32 cellular contexts compared by ENCODE assay signal in genomic region chr1:175768610-175769009, GRCh38. TPM values are rescaled to one million over a fixed set of nuclear protein-coding genes. Genes with fewer than 3 reads are reported as not detected.
DNase-seq lines count a peak whose midpoint lies in the region; ATAC-seq, FAIRE-seq and TF ChIP-seq lines count a peak whose summit lies in the region.
"Had no signal": no experiment of that assay in that cellular context is flagged by ENCODE, and none has a peak within 500 bp of the region (broad histone marks: within the 10 kb centered on the region; RNA-seq: fewer than 3 reads in every experiment).

No MANE protein-coding gene starts in this region.

- H3K4me1 ChIP-seq in HepG2 (ENCODE audit: insufficient read depth, low read length), result no peaks in the 10 kb centered on the region
- no peaks in the 10 kb centered on the region for H3K4me1 ChIP-seq in right lobe of liver
- H3K4me1 ChIP-seq in K562 (replicated peaks in 1 of 2; ENCODE audit: control insufficient read depth in 2 of 2, insufficient read depth in 2 of 2, low read length in 2 of 2), result no peaks in the 10 kb centered on the region
- H3K4me1 ChIP-seq: BE2C had no signal

- no peak for TF ChIP-seq CTCF in HepG2 (CRISPR knock-in tag; IDR thresholded peaks at IDR 0.05)
- no peak for TF ChIP-seq CTCF in right lobe of liver (IDR thresholded peaks at IDR 0.05)
- TF ChIP-seq CTCF in K562 (IDR thresholded peaks at IDR 0.05 in 2 of 3, conservative IDR thresholded peaks at IDR 0.05 in 1 of 3; ENCODE audit: insufficient read depth in 2 of 3, low read depth in 1 of 3, low read length in 3 of 3), result no peak

- H3K4me2 ChIP-seq in HepG2 (ENCODE audit: low read depth, low read length) (no peak overlapping the region), K562 (ENCODE audit: insufficient read depth, low read length) (no peak overlapping the region)
- H3K4me2 ChIP-seq: BLaER1 had no signal

- H3K9ac ChIP-seq in HepG2 (ENCODE audit: insufficient read depth, low read depth, low read length) (no peak overlapping the region), K562 (ENCODE audit: insufficient read depth in 1 of 2, low read depth in 2 of 2, low read length in 2 of 2) (no peak overlapping the region)
- H3K9ac ChIP-seq: BLaER1 had no signal

- ATAC-seq in HepG2 (no peak), right lobe of liver (no peak), K562 (no peak; the same call in 2 of the 3 replicates), HG03342 (IDR thresholded peaks at IDR 0.05; ENCODE audit: unreplicated experiment) (no peak), HG02798 (IDR thresholded peaks at IDR 0.05; ENCODE audit: poor library complexity, unreplicated experiment) (no peak)
- ATAC-seq: GM12878 had no signal

- H3K4me3 ChIP-seq in HepG2 (replicated peaks in 1 of 3; ENCODE audit: insufficient read depth in 1 of 3, low read depth in 2 of 3, low read length in 3 of 3), result no peak overlapping the region
- H3K4me3 ChIP-seq in right lobe of liver, result no peak overlapping the region
- no peak overlapping the region for H3K4me3 ChIP-seq in K562
- H3K4me3 ChIP-seq: BLaER1, GM12878 had no signal

- no TSS peak for BruUV-seq in HepG2 (replicated peaks; lab: Mats Ljungman, UMichigan)
- no TSS peak for BruUV-seq in K562 (replicated peaks; lab: Mats Ljungman, UMichigan)

- no peaks in the 10 kb centered on the region for H3K36me3 ChIP-seq in HepG2 (replicated peaks in 1 of 2; ENCODE audit: control insufficient read depth in 1 of 2, insufficient read depth in 2 of 2, low read length in 2 of 2)
- no peaks in the 10 kb centered on the region for H3K36me3 ChIP-seq in right lobe of liver
- H3K36me3 ChIP-seq in K562 (ENCODE audit: control insufficient read depth, insufficient read depth, low read length), result no peaks in the 10 kb centered on the region
- H3K36me3 ChIP-seq: BE2C, BLaER1 had no signal

- H3K27me3 ChIP-seq in HepG2 (ENCODE audit: control insufficient read depth in 1 of 2, insufficient read depth in 2 of 2, low read length in 2 of 2) (no peaks in the 10 kb centered on the region; a peak in 1 of 5 replicates), right lobe of liver (no peaks in the 10 kb centered on the region), K562 (ENCODE audit: control insufficient read depth in 2 of 2, insufficient read depth in 2 of 2, low read length in 2 of 2) (peaks cover 0 to 14% of the 10 kb centered on the region in 2 experiments; a peak in 1 of 5 replicates)
- H3K27me3 ChIP-seq: BE2C, BLaER1 had no signal

- TF ChIP-seq EP300 in HepG2 (IDR thresholded peaks at IDR 0.05; ENCODE audit: low read depth in 2 of 2, low read length in 2 of 2) (no peak), HepG2 (CRISPR knock-in tag; IDR thresholded peaks at IDR 0.05; ENCODE audit: borderline replicate concordance) (no peak), K562 (IDR thresholded peaks at IDR 0.05; ENCODE audit: low read length) (no peak)

- H3K9me1 ChIP-seq in K562 (ENCODE audit: control insufficient read depth, insufficient read depth, low read length), result no peaks in the 10 kb centered on the region

- DNase-seq in NCI-H748 (lab: John Stamatoyannopoulos, UW; ENCODE audit: unreplicated experiment), result peak; percentile 2
- DNase-seq in NCI-H748 treated with DMSO at 0.1 percent for 48 hours (lab: John Stamatoyannopoulos, UW), result no peak
- DNase-seq in HepG2 (ENCODE audit: low spot score), result no peak
- DNase-seq in right lobe of liver, result no peak
- no peak for DNase-seq in K562 (ENCODE audit: extremely low read depth in 1 of 4, low spot score in 3 of 4)
- DNase-seq: ACHN; BE2C; C1 segment of cervical spinal cord; CD4-positive, alpha-beta memory T cell; CD4-positive, CD25-positive, alpha-beta regulatory T cell; CD8-positive, alpha-beta memory T cell; COR-L47; DMS 273 treated with DMSO at 0.1 percent for 48 hours; DMS153; DMS53; DMS79; DND-41; EL; GDM1 had no signal

- 7% methylated on average over 2 of the region's 8 CpGs for WGBS in HepG2 (ENCODE audit: low lambda C conversion rate)
- WGBS in right lobe of liver (ENCODE audit: insufficient coverage, low coverage, low lambda C conversion rate, missing lambda C conversion rate), result 43% methylated on average over 4 of the region's 8 CpGs
- 0% methylated on average over 8 of the region's 8 CpGs for WGBS in K562 (ENCODE audit: insufficient coverage, low coverage, missing lambda C conversion rate)

- no peak overlapping the region for H2AFZ ChIP-seq in HepG2 (ENCODE audit: low read length)
- H2AFZ ChIP-seq in K562 (ENCODE audit: low read depth, low read length), result no peak overlapping the region

- H3K79me2 ChIP-seq in HepG2 (ENCODE audit: insufficient read depth, low read length), result no peaks in the 10 kb centered on the region
- no peaks in the 10 kb centered on the region for H3K79me2 ChIP-seq in K562 (ENCODE audit: control insufficient read depth, insufficient read depth, low read length)

- no peak for FAIRE-seq in HepG2 (lab: Jason Lieb, UNC)
- no peak for FAIRE-seq in K562 (lab: Jason Lieb, UNC)
- FAIRE-seq: GM12878, GM12892, GM18507 had no signal

- H4K20me1 ChIP-seq in HepG2 (ENCODE audit: insufficient read depth, low read length) (no peaks in the 10 kb centered on the region), K562 (replicated peaks; ENCODE audit: control insufficient read depth, insufficient read depth, low read length) (no peaks in the 10 kb centered on the region)
- H4K20me1 ChIP-seq: BLaER1 had no signal

- CTCF ChIA-PET in HepG2 (lab: Yijun Ruan, JAX; ENCODE audit: low intra/inter-chr PET ratio, low total read pairs) (no interaction called here), K562 (lab: Yijun Ruan, JAX; ENCODE audit: low intra/inter-chr PET ratio) (no interaction called here)

- no peak for TF ChIP-seq POLR2A in HepG2 (IDR thresholded peaks at IDR 0.05; ENCODE audit: insufficient read depth in 1 of 2, low read depth in 2 of 2, low read length in 2 of 2)
- TF ChIP-seq POLR2A in right lobe of liver (IDR thresholded peaks at IDR 0.05), result no peak
- no peak for TF ChIP-seq POLR2A in K562 (conservative IDR thresholded peaks at IDR 0.05)

- H3K9me3 ChIP-seq in HepG2 (ENCODE audit: low read length) (no peaks in the 10 kb centered on the region), right lobe of liver (no peaks in the 10 kb centered on the region), K562 (replicated peaks; ENCODE audit: control insufficient read depth, insufficient read depth, low read depth, low read length) (no peaks in the 10 kb centered on the region)
- H3K9me3 ChIP-seq: BE2C, BLaER1 had no signal

- POLR2A ChIA-PET in HepG2 (lab: Yijun Ruan, JAX), result no interaction called here
- POLR2A ChIA-PET in K562 (lab: Yijun Ruan, JAX), result interaction anchor here (0.6 to 1.4 kb wide), 3 partner anchors 12 to 121 kb away, joined by 3 to 5 read pairs (median 4); no protein-coding TSS in a partner anchor

- H3K27ac ChIP-seq in HepG2 (ENCODE audit: extremely low read length, insufficient read depth, low read length) (no peak overlapping the region), right lobe of liver (no peak overlapping the region), K562 (ENCODE audit: extremely low read depth, low read depth, low read length) (no peak overlapping the region)
- H3K27ac ChIP-seq: 22Rv1, BLaER1 had no signal

- in situ Hi-C loops in HepG2 (cut with HindIII; ENCODE audit: extremely low pct_ligation_motif_present, low pct_unique_long_range_greater_than_20kb), result no loop called here
- in situ Hi-C loops in K562 (cut with MboI), result no loop called here

- no peak for TF ChIP-seq RAD21 in HepG2 (CRISPR knock-in tag; IDR thresholded peaks at IDR 0.05)
- TF ChIP-seq RAD21 in K562 (CRISPR knock-in tag; conservative IDR thresholded peaks at IDR 0.05 in 1 of 2, IDR thresholded peaks at IDR 0.05 in 1 of 2), result no peak

- intact Hi-C loops in HepG2 (cut with micrococcal nuclease; ENCODE audit: unreplicated experiment) (no loop called here), right lobe of liver (cut with DNase I) (no loop called here), K562 (cut with micrococcal nuclease) (no loop called here)

RNA-seq across cellular contexts. Expression of gene TNR, which starts 25.2 kb away (rescaled TPM):
- not detected in 2 replicates for total RNA-seq in HepG2 (2016; rRNA removed; fragmentation: Illumina TruSeq; extraction: Trizol)
- not detected in 2 replicates for total RNA-seq in HepG2 (2016; cell fraction: cytosol; rRNA removed; fragmentation: Illumina TruSeq; extraction: Trizol; ENCODE audit: low read depth)
- not detected in 2 replicates for total RNA-seq in HepG2 (2016; cell fraction: insoluble cytoplasmic fraction; rRNA removed; fragmentation: Illumina TruSeq; extraction: Trizol)
- not detected in 2 replicates for total RNA-seq in HepG2 (2016; cell fraction: membrane; rRNA removed; fragmentation: Illumina TruSeq; extraction: Trizol)
- not detected in 2 replicates for total RNA-seq in HepG2 (2016; cell fraction: nucleus; rRNA removed; fragmentation: Illumina TruSeq; extraction: Trizol)
- not detected in 2 replicates for polyA plus RNA-seq in HepG2 (2011; rRNA removed)
- not detected in 2 replicates for polyA plus RNA-seq in HepG2 (2011; cell fraction: cytosol; rRNA removed)
- not detected in 2 replicates for polyA plus RNA-seq in HepG2 (2011; cell fraction: nucleus; rRNA removed)
- not detected in 2 replicates for polyA plus RNA-seq in HepG2 (2012)
- not detected in 2 replicates for polyA plus RNA-seq in HepG2 (2016; cell fraction: cytosol; fragmentation: Illumina TruSeq; extraction: Trizol; ENCODE audit: low read depth)
- not detected in 2 replicates for polyA plus RNA-seq in HepG2 (2016; cell fraction: insoluble cytoplasmic fraction; fragmentation: Illumina TruSeq; extraction: Trizol; ENCODE audit: low read depth)
- polyA plus RNA-seq in HepG2 (2016; cell fraction: membrane; fragmentation: Illumina TruSeq; extraction: Trizol; ENCODE audit: low read depth), result not detected in 2 replicates
- polyA plus RNA-seq in HepG2 (2016; cell fraction: nucleus; fragmentation: Illumina TruSeq; extraction: Trizol; ENCODE audit: insufficient read depth, low read depth), result not detected in 2 replicates
- not detected in 2 replicates for polyA minus RNA-seq in HepG2 (2011; rRNA and poly(A)+ RNA removed; ENCODE audit: low replicate concordance)
- not detected in 2 replicates for polyA minus RNA-seq in HepG2 (2011; cell fraction: cytosol; rRNA and poly(A)+ RNA removed)
- polyA minus RNA-seq in HepG2 (2011; cell fraction: nucleus; rRNA and poly(A)+ RNA removed), result not detected in 2 replicates
- under 1 TPM in 3 of 6 experiments, not detected in 3; 0.05 to 0.16 (median 0.07) TPM for total RNA-seq in right lobe of liver
- total RNA-seq in K562 (2011; cell fraction: chromatin; rRNA removed; ENCODE audit: low replicate concordance), result not detected in 2 replicates
- not detected in 2 replicates for total RNA-seq in K562 (2011; cell fraction: nucleolus; rRNA removed)
- not detected in 2 replicates for total RNA-seq in K562 (2011; cell fraction: nucleoplasm; rRNA removed)
- not detected in 2 replicates for total RNA-seq in K562 (2014; rRNA removed)
- not detected in 2 replicates for total RNA-seq in K562 (2014; rRNA removed; fragmentation: Illumina TruSeq; extraction: Trizol)
- total RNA-seq in K562 (2015; rRNA removed; fragmentation: Illumina TruSeq; extraction: Trizol), result not detected in 2 replicates
- not detected in 2 replicates for total RNA-seq in K562 (2021)
- not detected in 2 replicates for polyA plus RNA-seq in K562 (2011; rRNA removed)
- not detected in 2 replicates for polyA plus RNA-seq in K562 (2011; cell fraction: cytosol; rRNA removed)
- polyA plus RNA-seq in K562 (2011; cell fraction: nucleus; rRNA removed), result not detected in 2 replicates
- polyA plus RNA-seq in K562 (2012), result not detected in 2 replicates
- not detected in 2 replicates for polyA plus RNA-seq in K562 (2014; fragmentation: Illumina TruSeq; extraction: Trizol)
- not detected for polyA plus RNA-seq in K562 (2014; fragmentation: Nextera tagmentation; extraction: Ambion mirVana)
- polyA plus RNA-seq in K562 (2014; rRNA removed), result not detected in 2 replicates
- not detected in 2 replicates for polyA minus RNA-seq in K562 (2011; rRNA and poly(A)+ RNA removed)
- polyA minus RNA-seq in K562 (2011; cell fraction: cytosol; rRNA and poly(A)+ RNA removed), result not detected in 2 replicates
- polyA minus RNA-seq in K562 (2011; cell fraction: nucleus; rRNA and poly(A)+ RNA removed), result not detected in 2 replicates
- total RNA-seq: A172; A673; CD4-positive, alpha-beta memory T cell; CD4-positive, CD25-positive, alpha-beta regulatory T cell; CD8-positive, alpha-beta memory T cell; Daoy; G401 had no signal
- polyA plus RNA-seq: AG04450; CD14-positive monocyte; CD4-positive, alpha-beta memory T cell; CD4-positive, CD25-positive, alpha-beta regulatory T cell; CD8-positive, alpha-beta memory T cell had no signal
